8 cellular contexts compared by ENCODE assay signal in the genomic region with DNA sequence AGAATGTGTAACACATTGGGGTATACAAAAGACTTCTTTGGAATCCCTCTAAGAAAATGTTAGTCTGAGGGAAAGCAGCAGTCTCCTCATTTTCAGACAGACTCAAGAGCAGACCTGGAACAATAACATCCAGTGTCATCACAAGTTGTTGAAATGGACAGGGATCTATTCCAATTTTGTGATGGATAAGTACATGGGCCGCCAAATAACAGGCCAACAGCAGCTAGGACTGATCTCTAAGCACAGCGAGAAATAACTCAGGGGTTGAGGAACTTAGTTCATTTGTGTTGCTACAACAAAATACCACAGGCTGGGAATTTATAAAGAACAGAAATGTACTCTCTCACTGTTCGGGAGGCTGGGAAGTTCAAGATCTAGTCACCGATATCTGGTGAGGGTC.
"Had no signal": no experiment of that assay in that cellular context is flagged by ENCODE, and none has a peak within 500 bp of the region (broad histone marks: within the 10 kb centered on the region; RNA-seq: fewer than 3 reads in every experiment).

No MANE protein-coding gene starts in this region.

- H3K27ac ChIP-seq: GM23248 had no signal

- DNase-seq: GM23248, GOT3, H7, HFFc6, IMR-90 had no signal

- H3K9ac ChIP-seq: GM23248 had no signal

- H3K4me1 ChIP-seq: HAP-1 had no signal

- H2AFZ ChIP-seq: GM23248 had no signal

- FAIRE-seq: HTR-8/SVneo had no signal

- H3K36me3 ChIP-seq: HAP-1 had no signal

- H3K4me3 ChIP-seq: GM23248, HAP-1 had no signal

- ATAC-seq: HCT116 had no signal

- H3K9me3 ChIP-seq: HAP-1 had no signal
